Comparison of ENCODE assay signal across 14 cellular contexts in genomic region chr4:81923140-81923539, GRCh38.
DNase-seq lines count a peak whose midpoint lies in the region; ATAC-seq lines count a peak whose summit lies in the region.
"Had no signal": no experiment of that assay in that cellular context is flagged by ENCODE, and none has a peak within 500 bp of the region (broad histone marks: within the 10 kb centered on the region; RNA-seq: fewer than 3 reads in every experiment).

No MANE protein-coding gene starts in this region.

- intact Hi-C loops in activated CD4-positive, alpha-beta T cell treated with anti-CD3 and anti-CD28 coated beads, Interleukin-2, amount 10 ng/mL, durations not matched to agents 24 days and 14 days (cut with micrococcal nuclease): no loop called here
- intact Hi-C loops in activated naive CD4-positive, alpha-beta T cell treated with anti-CD3 and anti-CD28 coated beads for 36 hours (cut with micrococcal nuclease): loop anchor here (5.0 kb wide), 1 partner anchor 119 kb away; no protein-coding TSS in a partner anchor

- peaks cover 3% of the 10 kb centered on the region for H3K4me1 Mint-ChIP-seq in activated CD4-positive, alpha-beta T cell treated with anti-CD3 and anti-CD28 coated beads, Interleukin-2, amount 10 ng/mL, durations not matched to agents 24 days and 14 days
- peaks cover 6% of the 10 kb centered on the region for H3K4me1 Mint-ChIP-seq in activated naive CD4-positive, alpha-beta T cell treated with anti-CD3 and anti-CD28 coated beads for 36 hours (ENCODE audit: low read depth)
- no peaks in the 10 kb centered on the region for H3K4me1 Mint-ChIP-seq in activated T-helper 17 cell treated with anti-CD3 and anti-CD28 coated beads, Interleukin-2, amount 50 U/mL, for 72 hours
- H3K4me1 Mint-ChIP-seq: CD8-positive, alpha-beta memory T cell had no signal

- CTCF ChIA-PET in activated naive CD4-positive, alpha-beta T cell treated with anti-CD3 and anti-CD28 coated beads for 36 hours (lab: Charles Lee): interaction anchor here (0.7 kb wide), 1 partner anchor 456 kb away, joined by 3 read pairs; no protein-coding TSS in a partner anchor

- no peak overlapping the region for H3K4me3 Mint-ChIP-seq in activated CD4-positive, alpha-beta T cell treated with anti-CD3 and anti-CD28 coated beads, Interleukin-2, amount 10 ng/mL, durations not matched to agents 24 days and 14 days
- H3K4me3 Mint-ChIP-seq in activated naive CD4-positive, alpha-beta T cell treated with anti-CD3 and anti-CD28 coated beads for 36 hours: no peak overlapping the region
- no peak overlapping the region for H3K4me3 Mint-ChIP-seq in activated T-helper 17 cell treated with anti-CD3 and anti-CD28 coated beads, Interleukin-2, amount 50 U/mL, for 72 hours
- H3K4me3 Mint-ChIP-seq: CD8-positive, alpha-beta memory T cell had no signal

- H3K27ac Mint-ChIP-seq in activated CD4-positive, alpha-beta T cell treated with anti-CD3 and anti-CD28 coated beads, Interleukin-2, amount 10 ng/mL, durations not matched to agents 24 days and 14 days: no peak overlapping the region
- H3K27ac Mint-ChIP-seq in activated naive CD4-positive, alpha-beta T cell treated with anti-CD3 and anti-CD28 coated beads for 36 hours: no peak overlapping the region
- no peak overlapping the region for H3K27ac Mint-ChIP-seq in activated T-helper 17 cell treated with anti-CD3 and anti-CD28 coated beads, Interleukin-2, amount 50 U/mL, for 72 hours
- H3K27ac Mint-ChIP-seq: CD8-positive, alpha-beta memory T cell had no signal

- H3K36me3 Mint-ChIP-seq in activated CD4-positive, alpha-beta T cell treated with anti-CD3 and anti-CD28 coated beads, Interleukin-2, amount 10 ng/mL, durations not matched to agents 24 days and 14 days (ENCODE audit: low read depth): no peaks in the 10 kb centered on the region
- H3K36me3 Mint-ChIP-seq in activated naive CD4-positive, alpha-beta T cell treated with anti-CD3 and anti-CD28 coated beads for 36 hours (ENCODE audit: low read depth): no peaks in the 10 kb centered on the region
- H3K36me3 Mint-ChIP-seq in activated T-helper 17 cell treated with anti-CD3 and anti-CD28 coated beads, Interleukin-2, amount 50 U/mL, for 72 hours (ENCODE audit: low read depth): no peaks in the 10 kb centered on the region

- DNase-seq in activated CD4-positive, alpha-beta T cell treated with anti-CD3 and anti-CD28 coated beads for 48 hours: peak; percentile 24
- DNase-seq in activated CD4-positive, alpha-beta T cell treated with anti-CD3 and anti-CD28 coated beads, Interleukin-2, amount 10 ng/mL, durations not matched to agents 24 days and 14 days: no peak
- peak; percentile 51 for DNase-seq in activated naive CD4-positive, alpha-beta T cell treated with anti-CD3 and anti-CD28 coated beads for 36 hours
- no peak for DNase-seq in activated naive CD4-positive, alpha-beta T cell (lab: John Stamatoyannopoulos, UW)
- DNase-seq in stimulated activated naive CD8-positive, alpha-beta T cell treated with anti-CD3 and anti-CD28 coated beads, Interleukin-15, Interleukin-2, amounts not matched to agents 100 U/mL and 50 U/mL, for 24 hours: peak; percentile 7
- DNase-seq in medulla oblongata (ENCODE audit: extremely low spot score): no peak
- DNase-seq: 8988T; AML-193; Caco-2; CD8-positive, alpha-beta memory T cell; DND-41; GDM1 had no signal

- H3K27me3 Mint-ChIP-seq in activated CD4-positive, alpha-beta T cell treated with anti-CD3 and anti-CD28 coated beads, Interleukin-2, amount 10 ng/mL, durations not matched to agents 24 days and 14 days: peaks cover 4% of the 10 kb centered on the region
- peaks cover 12% of the 10 kb centered on the region for H3K27me3 Mint-ChIP-seq in activated naive CD4-positive, alpha-beta T cell treated with anti-CD3 and anti-CD28 coated beads for 36 hours (ENCODE audit: low read depth)
- peaks cover 29% of the 10 kb centered on the region for H3K27me3 Mint-ChIP-seq in activated T-helper 17 cell treated with anti-CD3 and anti-CD28 coated beads, Interleukin-2, amount 50 U/mL, for 72 hours

- peak; percentile 34 for ATAC-seq in activated T-helper 17 cell treated with anti-CD3 and anti-CD28 coated beads, Interleukin-2, amount 50 U/mL, for 72 hours (replicated peaks)
- ATAC-seq in stimulated activated naive CD8-positive, alpha-beta T cell treated with anti-CD3 and anti-CD28 coated beads, Interleukin-15, Interleukin-2, amounts not matched to agents 100 U/mL and 50 U/mL, for 24 hours: peak; percentile 75
- ATAC-seq: HepG2 had no signal

- H3K9me3 Mint-ChIP-seq in activated CD4-positive, alpha-beta T cell treated with anti-CD3 and anti-CD28 coated beads, Interleukin-2, amount 10 ng/mL, durations not matched to agents 24 days and 14 days: no peaks in the 10 kb centered on the region
- H3K9me3 Mint-ChIP-seq in activated naive CD4-positive, alpha-beta T cell treated with anti-CD3 and anti-CD28 coated beads for 36 hours: no peaks in the 10 kb centered on the region
- no peaks in the 10 kb centered on the region for H3K9me3 Mint-ChIP-seq in activated T-helper 17 cell treated with anti-CD3 and anti-CD28 coated beads, Interleukin-2, amount 50 U/mL, for 72 hours
- H3K9me3 Mint-ChIP-seq: CD8-positive, alpha-beta memory T cell had no signal

Comparison
In these comparisons a context has a peak if more than half of its experiments do, and no peak if none do; other contexts are left out.
1. DNase-seq: peak in activated CD4-positive, alpha-beta T cell treated with anti-CD3 and anti-CD28 coated beads for 48 hours (single experiment), activated naive CD4-positive, alpha-beta T cell treated with anti-CD3 and anti-CD28 coated beads for 36 hours (single experiment) and stimulated activated naive CD8-positive, alpha-beta T cell treated with anti-CD3 and anti-CD28 coated beads, Interleukin-15, Interleukin-2, amounts not matched to agents 100 U/mL and 50 U/mL, for 24 hours (single experiment); none in activated CD4-positive, alpha-beta T cell treated with anti-CD3 and anti-CD28 coated beads, Interleukin-2, amount 10 ng/mL, durations not matched to agents 24 days and 14 days (single experiment), activated naive CD4-positive, alpha-beta T cell (0 of 4) and medulla oblongata (single experiment).